ENCODE assay signal across 16 cellular contexts in the genomic region with DNA sequence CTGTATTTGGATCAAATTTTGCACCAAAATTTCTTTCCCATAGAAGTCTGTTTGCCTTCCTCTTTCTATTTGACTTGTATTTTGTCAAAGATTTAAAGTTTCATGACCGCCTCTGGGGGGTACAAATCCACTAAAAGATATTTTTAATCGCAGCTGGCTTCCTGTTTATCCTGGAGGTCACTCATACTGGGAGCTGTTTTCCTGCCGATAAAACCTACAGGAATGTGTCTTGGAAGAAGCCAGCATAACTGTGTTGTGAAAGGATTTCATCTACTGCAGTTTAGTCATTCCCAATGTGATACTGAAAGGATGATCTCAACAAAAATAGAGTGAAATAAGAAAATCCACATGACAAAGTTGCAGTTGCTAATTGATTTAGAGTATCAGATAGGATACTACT.
A peak's percentile ranks its signal among the peaks of the same experiment; 100 is the strongest.
DNase-seq lines count a peak whose midpoint lies in the region; ATAC-seq and TF ChIP-seq lines count a peak whose summit lies in the region.
"Had no signal": no experiment of that assay in that cellular context is flagged by ENCODE, and none has a peak within 500 bp of the region (broad histone marks: within the 10 kb centered on the region; RNA-seq: fewer than 3 reads in every experiment).

No MANE protein-coding gene starts in this region.

- no peak overlapping the region for H3K4me3 ChIP-seq in GM23338
- H3K4me3 ChIP-seq in body of pancreas: no peak overlapping the region
- H3K4me3 ChIP-seq in psoas muscle: no peak overlapping the region
- H3K4me3 ChIP-seq in colonic mucosa: no peak overlapping the region
- H3K4me3 ChIP-seq: sigmoid colon had no signal

- H3K9me3 Mint-ChIP-seq in GM23338: no peaks in the 10 kb centered on the region

- no peak overlapping the region for H3K9ac ChIP-seq in colonic mucosa (ENCODE audit: low read depth in 2 of 2, low read length in 2 of 2)

- no peak for TF ChIP-seq CTCF in GM23338 (conservative IDR thresholded peaks at IDR 0.05; ENCODE audit: low read depth in 2 of 2)
- no peak for TF ChIP-seq CTCF in body of pancreas (IDR thresholded peaks at IDR 0.05)
- no peak for TF ChIP-seq CTCF in psoas muscle (IDR thresholded peaks at IDR 0.05)
- no peak for TF ChIP-seq CTCF in colonic mucosa (IDR thresholded peaks at IDR 0.05)
- TF ChIP-seq CTCF in GM13976 (IDR thresholded peaks at IDR 0.05; ENCODE audit: borderline replicate concordance, control extremely low read depth, extremely low read depth, insufficient read depth, missing control alignments): no peak

- H3K9me2 ChIP-seq in GM23338 (ENCODE audit: insufficient read depth): no peaks in the 10 kb centered on the region; the same call in 1 of the 2 replicates

- no peak for TF ChIP-seq POLR2A in body of pancreas (IDR thresholded peaks at IDR 0.05)

- ATAC-seq in GM23338 (no peak), body of pancreas (peak; percentile 47), left ventricle myocardium superior (peak; percentile 91), psoas muscle (peak in 1 of 4 donors; percentile 45), HG02623 (IDR thresholded peaks at IDR 0.05; ENCODE audit: unreplicated experiment) (no peak)
- ATAC-seq: activated naive CD8-positive, alpha-beta T cell treated with anti-CD3 and anti-CD28 coated beads, Interleukin-2, amount 50 U/mL, for 24 hours; CD8-positive, alpha-beta T cell; Panc1 had no signal

- H2AFZ ChIP-seq in GM23338: peak overlapping the region; percentile 79; the same call in 1 of the 2 replicates

- no peak overlapping the region for H3K4me2 ChIP-seq in GM23338

- no peak overlapping the region for H3K4me3 Mint-ChIP-seq in GM23338
- H3K4me3 Mint-ChIP-seq: activated naive CD8-positive, alpha-beta T cell treated with anti-CD3 and anti-CD28 coated beads, Interleukin-2, amount 50 U/mL, for 24 hours; CD8-positive, alpha-beta T cell had no signal

- no peaks in the 10 kb centered on the region for H3K36me3 ChIP-seq in GM23338 (ENCODE audit: insufficient read depth)
- H3K36me3 ChIP-seq in body of pancreas (replicated peaks in 1 of 2; ENCODE audit: insufficient read depth in 1 of 2, low read depth in 2 of 2): no peaks in the 10 kb centered on the region
- no peaks in the 10 kb centered on the region for H3K36me3 ChIP-seq in psoas muscle (ENCODE audit: insufficient read depth in 1 of 2, low read depth in 1 of 2)
- H3K36me3 ChIP-seq in colonic mucosa: no peaks in the 10 kb centered on the region
- H3K36me3 ChIP-seq: sigmoid colon had no signal

- no peaks in the 10 kb centered on the region for H3K79me2 ChIP-seq in GM23338 (replicated peaks; ENCODE audit: insufficient read depth)

- 10 to 21% methylated on average over 3 of the region's 3 CpGs for WGBS in body of pancreas, 2 donors
- 6 to 13% (median 8%) methylated on average over 3 of the region's 3 CpGs for WGBS in psoas muscle, 3 donors

- H3K27ac Mint-ChIP-seq in GM23338: no peak overlapping the region
- H3K27ac Mint-ChIP-seq: activated naive CD8-positive, alpha-beta T cell treated with anti-CD3 and anti-CD28 coated beads, Interleukin-2, amount 50 U/mL, for 24 hours; CD8-positive, alpha-beta T cell had no signal

- intact Hi-C loops in body of pancreas (cut with DNase I): no loop called here
- intact Hi-C loops in left ventricle myocardium superior (cut with micrococcal nuclease): no loop called here
- intact Hi-C loops in psoas muscle (cut with DNase I): no loop called here
- intact Hi-C loops in colonic mucosa (cut with DNase I): no loop called here

- H4K20me1 ChIP-seq in GM23338 (replicated peaks; ENCODE audit: insufficient read depth): no peaks in the 10 kb centered on the region

- no peaks in the 10 kb centered on the region for H3K27me3 ChIP-seq in GM23338 (ENCODE audit: insufficient read depth)
- no peaks in the 10 kb centered on the region for H3K27me3 ChIP-seq in body of pancreas
- H3K27me3 ChIP-seq in psoas muscle (ENCODE audit: insufficient read depth in 3 of 3, low read length in 2 of 3): no peaks in the 10 kb centered on the region
- no peaks in the 10 kb centered on the region for H3K27me3 ChIP-seq in colonic mucosa
- H3K27me3 ChIP-seq: sigmoid colon had no signal

- H3K27ac ChIP-seq in GM23338 (ENCODE audit: low read depth): no peak overlapping the region
- H3K27ac ChIP-seq in body of pancreas: no peak overlapping the region
- H3K27ac ChIP-seq in psoas muscle: peak overlapping the region; percentile 30
- no peak overlapping the region for H3K27ac ChIP-seq in colonic mucosa
- H3K27ac ChIP-seq: sigmoid colon had no signal

- no peaks in the 10 kb centered on the region for H3F3A ChIP-seq in GM23338 (replicated peaks; ENCODE audit: low read depth)

- H3K9me3 ChIP-seq in body of pancreas (no peaks in the 10 kb centered on the region), psoas muscle (no peaks in the 10 kb centered on the region), colonic mucosa (no peaks in the 10 kb centered on the region)
- H3K9me3 ChIP-seq: sigmoid colon had no signal

- in situ Hi-C loops in GM13976 (cut with MboI; ENCODE audit: low sequenced_read_pairs, unreplicated experiment): no loop called here

- peaks cover 4% of the 10 kb centered on the region; the same call in 2 of the 3 replicates for H3K4me1 Mint-ChIP-seq in GM23338
- H3K4me1 Mint-ChIP-seq: activated naive CD8-positive, alpha-beta T cell treated with anti-CD3 and anti-CD28 coated beads, Interleukin-2, amount 50 U/mL, for 24 hours had no signal

- H3K4me1 ChIP-seq in GM23338 (ENCODE audit: insufficient read depth): no peaks in the 10 kb centered on the region
- H3K4me1 ChIP-seq in body of pancreas: no peaks in the 10 kb centered on the region
- no peaks in the 10 kb centered on the region for H3K4me1 ChIP-seq in psoas muscle
- no peaks in the 10 kb centered on the region for H3K4me1 ChIP-seq in colonic mucosa
- H3K4me1 ChIP-seq: sigmoid colon had no signal

- no peaks in the 10 kb centered on the region for H3K27me3 Mint-ChIP-seq in GM23338 (ENCODE audit: insufficient read depth, low read depth, poor library complexity)
- H3K27me3 Mint-ChIP-seq: activated naive CD8-positive, alpha-beta T cell treated with anti-CD3 and anti-CD28 coated beads, Interleukin-2, amount 50 U/mL, for 24 hours had no signal

- H3K36me3 Mint-ChIP-seq in GM23338 (ENCODE audit: low read depth): peaks cover 4% of the 10 kb centered on the region; the same call in 1 of the 3 replicates
- H3K36me3 Mint-ChIP-seq: CD8-positive, alpha-beta T cell had no signal

- DNase-seq in GM23338 (ENCODE audit: low spot score): no peak
- no peak for DNase-seq in body of pancreas
- DNase-seq in left ventricle myocardium superior: no peak
- DNase-seq in psoas muscle: no peak
- DNase-seq in colonic mucosa: no peak
- no peak for DNase-seq in NCI-H2029 (lab: John Stamatoyannopoulos, UW)
- DNase-seq in GM13976 (ENCODE audit: low spot score): no peak
- DNase-seq: activated naive CD8-positive, alpha-beta T cell treated with anti-CD3 and anti-CD28 coated beads, Interleukin-2, amount 50 U/mL, for 24 hours; CD8-positive, alpha-beta T cell; H7; KG1; mammary epithelial cell; sigmoid colon; T1000 had no signal

Comparison
In these comparisons a context has a peak if more than half of its experiments do, and no peak if none do; other contexts are left out.
1. ATAC-seq: peak in body of pancreas (single experiment) and left ventricle myocardium superior (single experiment); none in GM23338 (single experiment) and HG02623 (single experiment).